8 cellular contexts compared by ENCODE assay signal in the genomic region with DNA sequence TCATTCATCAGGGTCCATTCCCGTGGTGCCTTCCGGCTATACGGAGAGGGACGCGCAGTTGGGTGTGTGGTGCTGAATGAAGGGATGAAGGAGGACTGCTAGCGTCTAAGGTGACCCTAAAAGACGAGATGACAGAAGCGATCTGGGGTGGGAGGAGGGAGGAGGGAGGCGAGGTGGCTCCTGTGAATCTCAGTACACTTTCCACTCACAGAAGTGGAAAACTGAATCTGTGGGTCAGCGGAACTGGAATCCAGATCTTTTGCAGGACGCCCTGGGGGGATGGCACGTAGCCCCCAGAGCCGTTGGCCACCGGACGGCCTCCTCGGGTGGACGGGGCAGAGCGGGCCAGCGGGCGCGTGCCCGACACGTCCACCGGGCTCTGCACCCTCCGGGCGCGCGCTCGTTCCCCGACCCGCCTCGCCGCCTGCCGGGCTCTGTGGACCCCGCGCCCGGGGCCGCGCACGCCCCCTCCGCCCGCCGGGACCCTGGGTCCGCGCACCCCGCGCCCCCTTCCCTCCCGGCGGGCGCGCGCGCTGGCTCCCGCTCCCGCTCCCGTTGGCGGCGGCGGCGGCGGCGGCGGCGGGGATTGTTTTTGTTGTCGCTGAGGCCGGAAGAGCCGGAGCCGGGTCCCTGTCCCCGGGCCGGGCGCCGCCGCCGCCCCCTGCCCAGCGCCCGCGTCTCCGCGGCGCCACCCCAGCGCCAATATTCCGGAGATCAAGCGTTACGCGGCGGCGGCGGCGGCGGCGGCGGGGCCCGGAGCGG. TPM values are rescaled to one million over a fixed set of nuclear protein-coding genes. Genes with fewer than 3 reads are reported as not detected.
DNase-seq lines count a peak whose midpoint lies in the region; ATAC-seq and TF ChIP-seq lines count a peak whose summit lies in the region.

Gene AGO4 (plus strand): TSS at position 403 of the 762 bp plus-strand sequence. CDS start 401 bp downstream, outside the sequence.

- no peaks in the 10 kb centered on the region for H3K27me3 ChIP-seq in CD8-positive, alpha-beta T cell (ENCODE audit: insufficient read depth, low read length)
- H3K27me3 ChIP-seq in PC-9 (ENCODE audit: insufficient read depth, low read depth) (no peaks in the 10 kb centered on the region), gastroesophageal sphincter (no peaks in the 10 kb centered on the region), thyroid gland (no peaks in the 10 kb centered on the region)

- H3K9me3 Mint-ChIP-seq in CD8-positive, alpha-beta T cell = no peaks in the 10 kb centered on the region
- H3K9me3 Mint-ChIP-seq in activated naive CD4-positive, alpha-beta T cell treated with anti-CD3 and anti-CD28 coated beads, Interleukin-2, amount 50 U/mL, for 24 hours = no peaks in the 10 kb centered on the region
- no peaks in the 10 kb centered on the region for H3K9me3 Mint-ChIP-seq in natural killer cell

- H3K27ac Mint-ChIP-seq in CD8-positive, alpha-beta T cell = peak within 1 kb of the TSS; percentile 90
- peak within 1 kb of the TSS; percentile 92 for H3K27ac Mint-ChIP-seq in activated naive CD4-positive, alpha-beta T cell treated with anti-CD3 and anti-CD28 coated beads, Interleukin-2, amount 50 U/mL, for 24 hours
- peak within 1 kb of the TSS; percentile 87 to 89 for H3K27ac Mint-ChIP-seq in natural killer cell

- no peaks in the 10 kb centered on the region for H3K36me3 ChIP-seq in CD8-positive, alpha-beta T cell (ENCODE audit: insufficient read depth, low read length)
- H3K36me3 ChIP-seq in PC-9 (ENCODE audit: low read depth) (no peaks in the 10 kb centered on the region), gastroesophageal sphincter (no peaks in the 10 kb centered on the region), thyroid gland (no peaks in the 10 kb centered on the region)

- H2AFZ ChIP-seq in PC-9 = peak within 1 kb of the TSS; percentile 92

- 0 out of 2 replicates have a peak, but pooled peaks cover 4% of the 10 kb centered on the region for H4K20me1 ChIP-seq in PC-9 (ENCODE audit: insufficient read depth)

- H3K27ac ChIP-seq in CD8-positive, alpha-beta T cell (ENCODE audit: low read depth, low read length) = peak within 1 kb of the TSS; percentile 47
- H3K27ac ChIP-seq in PC-9 (no peak within 1 kb of the TSS), gastroesophageal sphincter (peak within 1 kb of the TSS; percentile 92 to 97 (median 94)), thyroid gland (peak within 1 kb of the TSS; percentile 33 to 85 (median 83))

- BruUV-seq in PC-9 (replicated peaks; lab: Mats Ljungman, UMichigan) = no TSS peak

- TF ChIP-seq POLR2A in gastroesophageal sphincter (IDR thresholded peaks at IDR 0.05) (peak in 1 of 2 donors; percentile 18), thyroid gland (IDR thresholded peaks at IDR 0.05) (no peak)

- H3K4me1 Mint-ChIP-seq in CD8-positive, alpha-beta T cell (ENCODE audit: low read depth) = peaks cover 50% of the 10 kb centered on the region
- peaks cover 30% of the 10 kb centered on the region for H3K4me1 Mint-ChIP-seq in activated naive CD4-positive, alpha-beta T cell treated with anti-CD3 and anti-CD28 coated beads, Interleukin-2, amount 50 U/mL, for 24 hours
- peaks cover 30 to 44% of the 10 kb centered on the region in 2 donors for H3K4me1 Mint-ChIP-seq in natural killer cell

- no peak for TF ChIP-seq CTCF in CD8-positive, alpha-beta T cell (IDR thresholded peaks at IDR 0.05)
- TF ChIP-seq CTCF in HFF-Myc (IDR thresholded peaks at IDR 0.05; ENCODE audit: low read depth, low read length, missing control alignments) (no peak), PC-9 (conservative IDR thresholded peaks at IDR 0.05) (no peak), gastroesophageal sphincter (IDR thresholded peaks at IDR 0.05) (peak in 2 of 4 experiments; percentile 18 to 37), natural killer cell (IDR thresholded peaks at IDR 0.05) (no peak), thyroid gland (IDR thresholded peaks at IDR 0.05) (peak in 2 of 6 experiments; percentile 22 to 29)

- H3K9me3 ChIP-seq in CD8-positive, alpha-beta T cell (ENCODE audit: low read length) = no peaks in the 10 kb centered on the region
- H3K9me3 ChIP-seq in PC-9 (ENCODE audit: insufficient read depth, low read depth) = no peaks in the 10 kb centered on the region
- no peaks in the 10 kb centered on the region for H3K9me3 ChIP-seq in gastroesophageal sphincter
- H3K9me3 ChIP-seq in thyroid gland = no peaks in the 10 kb centered on the region

- H3K27me3 Mint-ChIP-seq in CD8-positive, alpha-beta T cell (ENCODE audit: low read depth) = no peaks in the 10 kb centered on the region
- H3K27me3 Mint-ChIP-seq in activated naive CD4-positive, alpha-beta T cell treated with anti-CD3 and anti-CD28 coated beads, Interleukin-2, amount 50 U/mL, for 24 hours = no peaks in the 10 kb centered on the region
- no peaks in the 10 kb centered on the region for H3K27me3 Mint-ChIP-seq in natural killer cell (ENCODE audit: low read depth in 2 of 2)

- H3K36me3 Mint-ChIP-seq in CD8-positive, alpha-beta T cell = peaks cover 6% of the 10 kb centered on the region
- H3K36me3 Mint-ChIP-seq in activated naive CD4-positive, alpha-beta T cell treated with anti-CD3 and anti-CD28 coated beads, Interleukin-2, amount 50 U/mL, for 24 hours = no peaks in the 10 kb centered on the region
- H3K36me3 Mint-ChIP-seq in natural killer cell = no peaks in the 10 kb centered on the region

- no peak for TF ChIP-seq EP300 in gastroesophageal sphincter (IDR thresholded peaks at IDR 0.05)

- peaks cover 6% of the 10 kb centered on the region; the same call in 1 of the 2 replicates for H3F3A ChIP-seq in PC-9 (ENCODE audit: insufficient read depth, low read depth)

- POLR2A ChIA-PET in CD8-positive, alpha-beta T cell (lab: Charles Lee) = no interaction called here
- POLR2A ChIA-PET in PC-9 (lab: Charles Lee; ENCODE audit: unreplicated experiment) = no interaction called here

- ATAC-seq in CD8-positive, alpha-beta T cell = peak; percentile 45
- ATAC-seq in gastroesophageal sphincter = peak; percentile 85
- peak; percentile 49 to 69 (median 66) for ATAC-seq in natural killer cell
- ATAC-seq in HG03520 (IDR thresholded peaks at IDR 0.05; ENCODE audit: unreplicated experiment) = no peak

- H3K79me2 ChIP-seq in PC-9 (ENCODE audit: low read depth) = no peaks in the 10 kb centered on the region

- intact Hi-C loops in CD8-positive, alpha-beta T cell (cut with DNase I, micrococcal nuclease) = loop anchor here in 1 of 2 experiments (5.0 kb wide), 1 partner anchor 35 kb away; no protein-coding TSS in a partner anchor
- intact Hi-C loops in PC-9 (cut with micrococcal nuclease; ENCODE audit: unreplicated experiment) = no loop called here
- intact Hi-C loops in natural killer cell (cut with micrococcal nuclease) = no loop called here
- intact Hi-C loops in thyroid gland (cut with DNase I) = no loop called here

- H3K4me2 ChIP-seq in PC-9 = peak within 1 kb of the TSS; percentile 81

- H3K4me3 ChIP-seq in CD8-positive, alpha-beta T cell (ENCODE audit: low read depth, low read length) = peak within 1 kb of the TSS; percentile 49
- H3K4me3 ChIP-seq in HFF-Myc (replicated peaks; ENCODE audit: low read depth, low read length) = peak within 1 kb of the TSS; percentile 61
- peak within 1 kb of the TSS; percentile 75 for H3K4me3 ChIP-seq in PC-9
- peak within 1 kb of the TSS; percentile 92 to 99 for H3K4me3 ChIP-seq in gastroesophageal sphincter
- H3K4me3 ChIP-seq in thyroid gland (replicated peaks in 1 of 3) = peak within 1 kb of the TSS; percentile 70 to 94 (median 89)

- peak in 6 of 7 experiments; percentile 13 to 67 (median 30) for DNase-seq in CD8-positive, alpha-beta T cell
- DNase-seq in HFF-Myc (ENCODE audit: extremely low read depth, low read depth) (peak; percentile 9), PC-9 (peak in 1 of 2 experiments; percentile 52), natural killer cell (peak; percentile 34), thyroid gland (peak; percentile 62 to 63)

- 0% methylated on average over 2 to 4 of the region's 94 CpGs for WGBS in gastroesophageal sphincter (ENCODE audit: low coverage in 1 of 2), 2 donors
- WGBS in thyroid gland, 2 donors = 7 to 9% methylated on average over 11 to 16 of the region's 94 CpGs

- H3K4me3 Mint-ChIP-seq in CD8-positive, alpha-beta T cell = peak within 1 kb of the TSS; percentile 94
- peak within 1 kb of the TSS; percentile 92 for H3K4me3 Mint-ChIP-seq in activated naive CD4-positive, alpha-beta T cell treated with anti-CD3 and anti-CD28 coated beads, Interleukin-2, amount 50 U/mL, for 24 hours
- peak within 1 kb of the TSS; percentile 93 for H3K4me3 Mint-ChIP-seq in natural killer cell

- no peaks in the 10 kb centered on the region for H3K9me2 ChIP-seq in PC-9 (ENCODE audit: insufficient read depth)

- CTCF ChIA-PET in CD8-positive, alpha-beta T cell (lab: Charles Lee) = no interaction called here
- CTCF ChIA-PET in PC-9 (lab: Charles Lee) = interaction anchor here (0.7 kb wide), 2 partner anchors 311 to 364 kb away, joined by 6 to 7 read pairs; no protein-coding TSS in a partner anchor

- H3K4me1 ChIP-seq in CD8-positive, alpha-beta T cell (ENCODE audit: insufficient read depth, low read length) = peaks cover 17% of the 10 kb centered on the region
- peaks cover 13% of the 10 kb centered on the region for H3K4me1 ChIP-seq in PC-9 (replicated peaks; ENCODE audit: insufficient read depth)
- H3K4me1 ChIP-seq in gastroesophageal sphincter = peaks cover 2 to 48% (median 7%) of the 10 kb centered on the region in 3 donors
- H3K4me1 ChIP-seq in thyroid gland = peaks cover 14% of the 10 kb centered on the region in 2 donors

RNA-seq across cellular contexts. Expression of gene AGO4, which starts in this region (rescaled TPM):
- 1 to 10 TPM; 5.4 to 5.7 TPM for total RNA-seq in CD8-positive, alpha-beta T cell
- total RNA-seq in PC-9 (2021) (12.4 and 12.9 TPM in 2 replicates), gastroesophageal sphincter (10 to 100 TPM; 25.0 to 45.5 (median 31.1) TPM), natural killer cell (10 to 100 TPM; 21.8 to 32.0 (median 31.7) TPM), thyroid gland (10 to 100 TPM; 10.2 to 25.4 (median 13.2) TPM)
